ENCODE assay signal across 12 cellular contexts in genomic region chr12:52690351-52691075, GRCh38.
DNase-seq lines count a peak whose midpoint lies in the region; ATAC-seq and TF ChIP-seq lines count a peak whose summit lies in the region.
"Had no signal": no experiment of that assay in that cellular context is flagged by ENCODE, and none has a peak within 500 bp of the region (broad histone marks: within the 10 kb centered on the region; RNA-seq: fewer than 3 reads in every experiment).

No MANE protein-coding gene starts in this region.

- DNase-seq in HAP-1 (ENCODE audit: low spot score in 2 of 2) (no peak), coronary artery (ENCODE audit: low spot score) (no peak), LoVo (ENCODE audit: low spot score) (no peak), GM13976 (ENCODE audit: low spot score) (no peak)
- no peak for DNase-seq in stimulated activated CD4-positive, alpha-beta T cell treated with anti-CD3 and anti-CD28 coated beads, Interleukin-4, amount 100 ng/mL, for 1 hour
- DNase-seq: GOT3, NCI-H1694 treated with DMSO at 0.1 percent for 48 hours, small intestine had no signal

- H3K4me1 ChIP-seq in ACC112 (ENCODE audit: control insufficient read depth, insufficient read depth, low read length, unreplicated experiment) (no peaks in the 10 kb centered on the region), HAP-1 (no peaks in the 10 kb centered on the region)

- H2AFZ ChIP-seq in ACC112 (ENCODE audit: low read length, unreplicated experiment), result no peak overlapping the region

- H3K9me3 ChIP-seq in HAP-1, result no peaks in the 10 kb centered on the region

- H3K27me3 Mint-ChIP-seq in nephron (ENCODE audit: low read depth), result peaks cover 84% of the 10 kb centered on the region

- TF ChIP-seq CTCF in coronary artery (IDR thresholded peaks at IDR 0.05) (no peak), nephron (IDR thresholded peaks at IDR 0.05; ENCODE audit: unreplicated experiment in 3 of 3) (no peak), GM13976 (IDR thresholded peaks at IDR 0.05; ENCODE audit: borderline replicate concordance, control extremely low read depth, extremely low read depth, insufficient read depth, missing control alignments) (no peak)

- peaks cover 4% of the 10 kb centered on the region for H3K4me1 Mint-ChIP-seq in nephron

- peaks cover 97% of the 10 kb centered on the region for H3K27me3 ChIP-seq in ACC112 (ENCODE audit: insufficient read depth, low read length)
- peaks cover 25% of the 10 kb centered on the region for H3K27me3 ChIP-seq in HAP-1 (ENCODE audit: low read depth)

- no peak overlapping the region for H3K27ac Mint-ChIP-seq in nephron

- H3K27ac ChIP-seq in ACC112 (ENCODE audit: low read depth, low read length) (no peak overlapping the region), coronary artery (no peak overlapping the region)
- H3K27ac ChIP-seq: SK-N-MC had no signal

- H3K36me3 ChIP-seq in ACC112 (ENCODE audit: insufficient read depth, low read length) (no peaks in the 10 kb centered on the region), HAP-1 (replicated peaks) (no peaks in the 10 kb centered on the region)

- H3K36me3 Mint-ChIP-seq in nephron (ENCODE audit: low read depth), result no peaks in the 10 kb centered on the region

- H3K4me3 Mint-ChIP-seq in nephron, result peak overlapping the region; percentile 42 to 75 (median 73)

- H3K4me3 ChIP-seq in ACC112 (ENCODE audit: low read depth, low read length) (peak overlapping the region; percentile 57; the same call in 1 of the 2 replicates), HAP-1 (peak overlapping the region; percentile 5; the same call in 1 of the 2 replicates), coronary artery (peak overlapping the region; percentile 56)
- H3K4me3 ChIP-seq: SK-N-MC had no signal

- in situ Hi-C loops in HAP-1 (cut with MboI; ENCODE audit: low sequenced_read_pairs), result no loop called here
- in situ Hi-C loops in GM13976 (cut with MboI; ENCODE audit: low sequenced_read_pairs, unreplicated experiment), result no loop called here

- ATAC-seq in HG03432 (IDR thresholded peaks at IDR 0.05; ENCODE audit: unreplicated experiment), result no peak

- no peaks in the 10 kb centered on the region for H3K9me3 Mint-ChIP-seq in nephron

- no peaks in the 10 kb centered on the region for H3K79me2 ChIP-seq in ACC112 (ENCODE audit: control insufficient read depth, insufficient read depth, low read length, unreplicated experiment)

Comparison
In these comparisons a context has a peak if more than half of its experiments do, and no peak if none do; other contexts are left out.
1. H3K4me3 ChIP-seq: peak in every context shown above with its lines; median percentile 57 in ACC112; 56 in coronary artery; 5 in HAP-1.